8 cellular contexts compared by ENCODE assay signal in the genomic region with DNA sequence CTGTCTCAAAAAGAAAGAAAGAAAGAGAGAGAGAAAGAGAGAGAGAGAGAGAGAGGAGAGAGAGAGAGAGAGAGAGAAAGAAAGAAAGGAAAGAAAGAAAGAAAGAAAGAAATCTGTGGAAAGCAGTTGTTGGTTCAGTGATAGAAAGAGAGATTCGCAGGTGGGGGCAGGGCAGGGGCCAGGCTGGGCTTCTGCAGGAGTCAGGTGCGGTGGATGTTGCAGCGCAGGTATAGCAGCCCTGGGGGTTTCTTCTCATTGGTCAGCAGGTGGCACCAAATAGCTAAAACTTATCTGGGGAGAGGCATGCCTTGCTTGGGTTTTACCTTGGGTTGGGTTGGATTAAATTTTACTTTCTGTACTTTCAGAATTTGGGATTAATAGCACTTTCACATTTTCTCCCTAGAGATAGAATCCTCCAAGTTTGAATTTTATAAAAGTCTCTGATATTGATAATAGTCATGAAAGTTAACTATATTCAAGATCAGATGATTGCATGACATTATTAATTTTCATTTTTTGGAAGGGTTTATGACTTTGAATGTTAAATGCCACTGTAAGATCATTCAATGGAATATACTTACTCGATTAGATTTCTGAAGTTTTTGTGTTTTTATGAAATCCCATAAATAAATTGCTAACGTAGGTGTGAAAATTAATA.
DNase-seq lines count a peak whose midpoint lies in the region; ATAC-seq, FAIRE-seq and TF ChIP-seq lines count a peak whose summit lies in the region.

No MANE protein-coding gene starts in this region.

- FAIRE-seq in H54 (lab: Jason Lieb, UNC): no peak

- in situ Hi-C loops in KBM-7 (cut with MboI; ENCODE audit: low pct_unique_long_range_greater_than_20kb, low sequenced_read_pairs): loop anchor here (25.0 kb wide), 1 partner anchor 335 kb away; no protein-coding TSS in a partner anchor

- intact Hi-C loops in sciatic nerve (cut with DNase I): no loop called here

- no peak for TF ChIP-seq POLR2A in H54 (IDR thresholded peaks at IDR 0.05; ENCODE audit: low read depth, low read length)

- ATAC-seq in GM21529 (IDR thresholded peaks at IDR 0.05; ENCODE audit: unreplicated experiment) (peak; percentile 82), sciatic nerve (peak; percentile 72)

- DNase-seq in DMS53 (lab: John Stamatoyannopoulos, UW) (peak; percentile 92), KBM-7 (peak; percentile 49), OCI-M1 (lab: John Stamatoyannopoulos, UW) (peak; percentile 76), globus pallidus (ENCODE audit: low spot score) (peak; percentile 50), sciatic nerve (ENCODE audit: low spot score) (no peak), H54 (ENCODE audit: insufficient read length, low spot score) (no peak)
- peak; percentile 59 to 62 for DNase-seq in activated T-cell treated with anti-CD3 and anti-CD28 coated beads, Interleukin-2, amount 50 U/mL, for 48 hours

Comparison
In these comparisons a context has a peak if more than half of its experiments do, and no peak if none do; other contexts are left out.
1. DNase-seq: peak in DMS53 (single experiment), KBM-7 (single experiment), OCI-M1 (single experiment), activated T-cell treated with anti-CD3 and anti-CD28 coated beads, Interleukin-2, amount 50 U/mL, for 48 hours (2 of 2) and globus pallidus (single experiment); none in sciatic nerve (single experiment) and H54 (single experiment).